16 cellular contexts compared by ENCODE assay signal in genomic region chr13:24261566-24261965, GRCh38. TPM values are rescaled to one million over a fixed set of nuclear protein-coding genes. Genes with fewer than 3 reads are reported as not detected.
A peak's percentile ranks its signal among the peaks of the same experiment; 100 is the strongest.
DNase-seq lines count a peak whose midpoint lies in the region; ATAC-seq, FAIRE-seq and TF ChIP-seq lines count a peak whose summit lies in the region.
"Had no signal": no experiment of that assay in that cellular context is flagged by ENCODE, and none has a peak within 500 bp of the region (broad histone marks: within the 10 kb centered on the region; RNA-seq: fewer than 3 reads in every experiment).

No MANE protein-coding gene starts in this region.

- no peak overlapping the region for H2AFZ ChIP-seq in GM12878 (ENCODE audit: control insufficient read depth, low read depth, low read length)

- WGBS in GM12878 (ENCODE audit: insufficient coverage, insufficient replicate concordance, low lambda C conversion rate, missing lambda C conversion rate): 33% methylated on average over 3 of the region's 3 CpGs

- H3K4me2 ChIP-seq in GM12878 (ENCODE audit: control insufficient read depth, insufficient read depth): no peak overlapping the region

- no peak for TF ChIP-seq EP300 in GM12878 (IDR thresholded peaks at IDR 0.05; ENCODE audit: borderline replicate concordance in 1 of 2, control insufficient read depth in 1 of 2, low read depth in 2 of 2, low read length in 2 of 2)

- FAIRE-seq in GM12878 (lab: Jason Lieb, UNC): no peak

- no peak for TF ChIP-seq POLR2A in GM12878 (IDR thresholded peaks at IDR 0.05; ENCODE audit: low read depth, low read length)

- H3K27ac Mint-ChIP-seq in CD8-positive, alpha-beta T cell: peak overlapping the region; percentile 91
- peak overlapping the region; percentile 56 for H3K27ac Mint-ChIP-seq in T-helper 2 cell treated with Interferon-gamma antibody and Interleukin-4, amounts not matched to agents 5 μg/mL and 100 μg/mL, for 36 hours
- peak overlapping the region in 2 of 3 experiments; percentile 2 to 18 for H3K27ac Mint-ChIP-seq in nephron

- ATAC-seq in CD8-positive, alpha-beta T cell: peak; percentile 63
- peak; percentile 58; the same call in 2 of the 3 replicates for ATAC-seq in GM12878

- in situ Hi-C loops in GM12878 (cut with MboI): no loop called here

- no peaks in the 10 kb centered on the region for H3K79me2 ChIP-seq in GM12878 (ENCODE audit: control insufficient read depth, insufficient read depth, low read length)

- TF ChIP-seq RAD21 in GM12878 (IDR thresholded peaks at IDR 0.05; ENCODE audit: insufficient read depth, low read depth, low read length): no peak

- DNase-seq in CD8-positive, alpha-beta T cell: peak in 4 of 7 experiments; percentile 17 to 64 (median 50)
- DNase-seq in T-helper 2 cell treated with Interferon-gamma antibody and Interleukin-4, amounts not matched to agents 5 μg/mL and 100 μg/mL, for 36 hours (ENCODE audit: low spot score): no peak
- no peak for DNase-seq in GM12878 (ENCODE audit: low read depth, low spot score)
- no peak for DNase-seq in T-helper 9 cell
- no peak for DNase-seq in COR-L47 (lab: John Stamatoyannopoulos, UW)
- no peak for DNase-seq in COLO668 (lab: John Stamatoyannopoulos, UW; ENCODE audit: unreplicated experiment)
- no peak for DNase-seq in SKM-1 treated with dmso at 0.1 percent for 144 hours (lab: John Stamatoyannopoulos, UW; ENCODE audit: unreplicated experiment)
- DNase-seq: activated CD4-positive, alpha-beta T cell treated with anti-CD3 and anti-CD28 coated beads for 1 hour; NCI-H2029 treated with DMSO at 0.1 percent for 48 hours; NCI-H69; Peyer's patch; stimulated activated CD4-positive, alpha-beta T cell treated with anti-CD3 and anti-CD28 coated beads, Interleukin-15, amount 100 ng/mL, for 24 hours had no signal

- BruUV-seq in GM12878 (replicated peaks; lab: Mats Ljungman, UMichigan): no TSS peak

- peaks cover 45% of the 10 kb centered on the region for H3K36me3 Mint-ChIP-seq in CD8-positive, alpha-beta T cell
- peaks cover 43% of the 10 kb centered on the region for H3K36me3 Mint-ChIP-seq in T-helper 2 cell treated with Interferon-gamma antibody and Interleukin-4, amounts not matched to agents 5 μg/mL and 100 μg/mL, for 36 hours (ENCODE audit: low read depth)
- H3K36me3 Mint-ChIP-seq in nephron (ENCODE audit: low read depth): no peaks in the 10 kb centered on the region

- H3K9ac ChIP-seq in GM12878 (ENCODE audit: control insufficient read depth, insufficient read depth, low read length): no peak overlapping the region

- H3K9me3 ChIP-seq in CD8-positive, alpha-beta T cell (ENCODE audit: low read length): no peaks in the 10 kb centered on the region
- no peaks in the 10 kb centered on the region for H3K9me3 ChIP-seq in GM12878 (replicated peaks; ENCODE audit: control insufficient read depth, insufficient read depth, low read length)
- H3K9me3 ChIP-seq: Peyer's patch, prostate gland, tibial nerve had no signal

- H3K4me3 ChIP-seq in CD8-positive, alpha-beta T cell (ENCODE audit: low read depth, low read length): peak overlapping the region; percentile 28
- H3K4me3 ChIP-seq in GM12878: no peak overlapping the region
- H3K4me3 ChIP-seq: Peyer's patch, prostate gland, tibial nerve had no signal

- peak overlapping the region; percentile 20 for H3K27ac ChIP-seq in CD8-positive, alpha-beta T cell (ENCODE audit: low read depth, low read length)
- H3K27ac ChIP-seq in GM12878 (ENCODE audit: control insufficient read depth, insufficient read depth): no peak overlapping the region
- H3K27ac ChIP-seq: prostate gland had no signal

- peaks cover 93% of the 10 kb centered on the region for H3K4me1 Mint-ChIP-seq in CD8-positive, alpha-beta T cell (ENCODE audit: low read depth)
- peaks cover 68% of the 10 kb centered on the region for H3K4me1 Mint-ChIP-seq in T-helper 2 cell treated with Interferon-gamma antibody and Interleukin-4, amounts not matched to agents 5 μg/mL and 100 μg/mL, for 36 hours (ENCODE audit: low read depth)
- H3K4me1 Mint-ChIP-seq in nephron: peaks cover 7% of the 10 kb centered on the region

- H3K27me3 Mint-ChIP-seq in CD8-positive, alpha-beta T cell (ENCODE audit: low read depth): no peaks in the 10 kb centered on the region
- H3K27me3 Mint-ChIP-seq in T-helper 2 cell treated with Interferon-gamma antibody and Interleukin-4, amounts not matched to agents 5 μg/mL and 100 μg/mL, for 36 hours (ENCODE audit: low read depth): no peaks in the 10 kb centered on the region
- no peaks in the 10 kb centered on the region for H3K27me3 Mint-ChIP-seq in nephron (ENCODE audit: low read depth)

- no peaks in the 10 kb centered on the region for H3K9me3 Mint-ChIP-seq in CD8-positive, alpha-beta T cell
- no peaks in the 10 kb centered on the region for H3K9me3 Mint-ChIP-seq in T-helper 2 cell treated with Interferon-gamma antibody and Interleukin-4, amounts not matched to agents 5 μg/mL and 100 μg/mL, for 36 hours
- H3K9me3 Mint-ChIP-seq in nephron: no peaks in the 10 kb centered on the region

- H3K4me3 Mint-ChIP-seq in CD8-positive, alpha-beta T cell: peak overlapping the region; percentile 61
- peak overlapping the region; percentile 62 for H3K4me3 Mint-ChIP-seq in T-helper 2 cell treated with Interferon-gamma antibody and Interleukin-4, amounts not matched to agents 5 μg/mL and 100 μg/mL, for 36 hours
- H3K4me3 Mint-ChIP-seq in nephron: peak overlapping the region in 1 of 3 experiments; percentile 5

- peaks cover 96% of the 10 kb centered on the region for H3K4me1 ChIP-seq in CD8-positive, alpha-beta T cell (ENCODE audit: insufficient read depth, low read length)
- peaks cover 8% of the 10 kb centered on the region for H3K4me1 ChIP-seq in GM12878 (ENCODE audit: control insufficient read depth, insufficient read depth, low read length)
- H3K4me1 ChIP-seq: Peyer's patch, prostate gland had no signal

- POLR2A ChIA-PET in CD8-positive, alpha-beta T cell (lab: Charles Lee): interaction anchor here (1.0 to 2.0 kb wide), 5 partner anchors 9 to 22 kb away, joined by 4 to 30 read pairs (median 9); no protein-coding TSS in a partner anchor
- POLR2A ChIA-PET in GM12878 (lab: Charles Lee): interaction anchor here (1.4 kb wide), 1 partner anchor 12 kb away, joined by 5 read pairs; no protein-coding TSS in a partner anchor

- H4K20me1 ChIP-seq in GM12878 (ENCODE audit: control insufficient read depth, insufficient read depth): no peaks in the 10 kb centered on the region

- CTCF ChIA-PET in CD8-positive, alpha-beta T cell (lab: Charles Lee): interaction anchor here (0.8 to 1.9 kb wide), 4 partner anchors 9 to 30 kb away, joined by 4 to 7 read pairs (median 4); no protein-coding TSS in a partner anchor
- CTCF ChIA-PET in GM12878 (lab: Yijun Ruan, JAX): interaction anchor here (0.7 to 1.5 kb wide), 5 partner anchors 9 to 33 kb away, joined by 3 to 5 read pairs (median 3); no protein-coding TSS in a partner anchor

- no peaks in the 10 kb centered on the region for H3K36me3 ChIP-seq in CD8-positive, alpha-beta T cell (ENCODE audit: insufficient read depth, low read length)
- no peaks in the 10 kb centered on the region for H3K36me3 ChIP-seq in GM12878 (ENCODE audit: control insufficient read depth in 2 of 2, insufficient read depth in 2 of 2, low read length in 1 of 2)
- H3K36me3 ChIP-seq: prostate gland, tibial nerve had no signal

- intact Hi-C loops in CD8-positive, alpha-beta T cell (cut with DNase I, micrococcal nuclease): loop anchor here in 1 of 2 experiments (1.0 kb wide), 2 partner anchors 10 kb away; no protein-coding TSS in a partner anchor
- intact Hi-C loops in GM12878 (cut with micrococcal nuclease; ENCODE audit: unreplicated experiment): no loop called here

- no peaks in the 10 kb centered on the region for H3K27me3 ChIP-seq in CD8-positive, alpha-beta T cell (ENCODE audit: insufficient read depth, low read length)
- no peaks in the 10 kb centered on the region for H3K27me3 ChIP-seq in GM12878 (replicated peaks in 1 of 2; ENCODE audit: control insufficient read depth in 2 of 2, insufficient read depth in 2 of 2, low read length in 1 of 2)
- H3K27me3 ChIP-seq: Peyer's patch, tibial nerve had no signal

- SMC1A ChIA-PET in GM12878 (lab: Charles Lee; ENCODE audit: uncharacterized antibody, unreplicated experiment): interaction anchor here (0.7 to 1.7 kb wide), 6 partner anchors 9 to 173 kb away, joined by 3 to 10 read pairs (median 4); no protein-coding TSS in a partner anchor

- TF ChIP-seq CTCF in CD8-positive, alpha-beta T cell (IDR thresholded peaks at IDR 0.05): no peak
- TF ChIP-seq CTCF in GM12878 (IDR thresholded peaks at IDR 0.05 in 2 of 3, conservative IDR thresholded peaks at IDR 0.05 in 1 of 3; ENCODE audit: control insufficient read depth in 2 of 3, extremely low read depth in 1 of 3, insufficient read depth in 1 of 3, low read depth in 3 of 3, low read length in 3 of 3) (no peak), nephron (IDR thresholded peaks at IDR 0.05; ENCODE audit: unreplicated experiment in 3 of 3) (no peak)

- RAD21 ChIA-PET in GM12878 (lab: Charles Lee; ENCODE audit: unreplicated experiment): no interaction called here

TF ChIP-seq in GM12878, 131 proteins besides CTCF, POLR2A, EP300 and RAD21:
- TF ChIP-seq SUPT20H (IDR thresholded peaks at IDR 0.05; ENCODE audit: borderline replicate concordance, control insufficient read depth, low read depth, low read length) (no peak), NBN (IDR thresholded peaks at IDR 0.05) (no peak)

RNA-seq across cellular contexts. Expression of gene C1QTNF9, which starts 47.8 kb away (rescaled TPM):
- under 1 TPM in 1 of 2 experiments, not detected in 1; 0.17 TPM for total RNA-seq in CD8-positive, alpha-beta T cell
- total RNA-seq in GM12878 (2013; cell fraction: nucleolus; rRNA removed): not detected in 2 replicates
- total RNA-seq in GM12878 (2014; rRNA removed): not detected in 2 replicates
- not detected in 2 replicates for total RNA-seq in GM12878 (2014; rRNA removed; fragmentation: Illumina TruSeq; extraction: Trizol)
- not detected in 2 replicates for total RNA-seq in GM12878 (2021)
- polyA plus RNA-seq in GM12878 (2011; ENCODE audit: low read depth): not detected
- not detected in 2 replicates for polyA plus RNA-seq in GM12878 (2011; rRNA removed)
- polyA plus RNA-seq in GM12878 (2011; cell fraction: cytosol; rRNA removed): not detected in 2 replicates
- not detected in 2 replicates for polyA plus RNA-seq in GM12878 (2011; cell fraction: nucleus; rRNA removed)
- not detected in 2 replicates for polyA plus RNA-seq in GM12878 (2012)
- not detected in 2 replicates for polyA plus RNA-seq in GM12878 (2014; fragmentation: Illumina TruSeq; extraction: Trizol)
- polyA plus RNA-seq in GM12878 (2014; fragmentation: Nextera tagmentation; extraction: Ambion mirVana): not detected
- not detected in 2 replicates for polyA plus RNA-seq in GM12878 (2014; rRNA removed)
- polyA plus RNA-seq in GM12878 (2016; fragmentation: Nextera tagmentation; extraction: Ambion mirVana): not detected
- polyA minus RNA-seq in GM12878 (2011; rRNA and poly(A)+ RNA removed): not detected in 2 replicates
- polyA minus RNA-seq in GM12878 (2011; cell fraction: cytosol; rRNA and poly(A)+ RNA removed): not detected in 2 replicates
- not detected in 2 replicates for polyA minus RNA-seq in GM12878 (2011; cell fraction: nucleus; rRNA and poly(A)+ RNA removed)
- polyA plus RNA-seq: BJ had no signal

Comparison
In these comparisons a context has a peak if more than half of its experiments do, and no peak if none do; other contexts are left out.
1. DNase-seq: peak in CD8-positive, alpha-beta T cell (4 of 7); none in T-helper 2 cell treated with Interferon-gamma antibody and Interleukin-4, amounts not matched to agents 5 μg/mL and 100 μg/mL, for 36 hours (single experiment), GM12878 (single experiment), T-helper 9 cell (single experiment), COR-L47 (single experiment), COLO668 (single experiment) and SKM-1 treated with dmso at 0.1 percent for 144 hours (single experiment).
2. H3K27ac Mint-ChIP-seq: peak in every context shown above with its lines; median percentile 91 in CD8-positive, alpha-beta T cell; 56 in T-helper 2 cell treated with Interferon-gamma antibody and Interleukin-4, amounts not matched to agents 5 μg/mL and 100 μg/mL, for 36 hours; 10 in nephron.